ENCODE assay signal across 17 cellular contexts in genomic region chr2:128394004-128394730, GRCh38.
DNase-seq lines count a peak whose midpoint lies in the region; ATAC-seq and TF ChIP-seq lines count a peak whose summit lies in the region.
"Had no signal": no experiment of that assay in that cellular context is flagged by ENCODE, and none has a peak within 500 bp of the region (broad histone marks: within the 10 kb centered on the region; RNA-seq: fewer than 3 reads in every experiment).

No MANE protein-coding gene starts in this region.

- ATAC-seq in sciatic nerve = no peak

- in situ Hi-C loops in G401 (cut with HindIII; ENCODE audit: low sequenced_read_pairs) = no loop called here

- peaks cover 7% of the 10 kb centered on the region for H3K9me3 Mint-ChIP-seq in endodermal cell
- H3K9me3 Mint-ChIP-seq: CD8-positive, alpha-beta memory T cell had no signal

- H3K4me1 ChIP-seq in endodermal cell (ENCODE audit: control insufficient read depth, insufficient read depth, low read length) = peaks cover 2% of the 10 kb centered on the region
- H3K4me1 ChIP-seq in esophagus squamous epithelium = peaks cover 8 to 53% (median 20%) of the 10 kb centered on the region in 3 donors

- TF ChIP-seq CTCF in endodermal cell (conservative IDR thresholded peaks at IDR 0.05) (no peak), esophagus squamous epithelium (IDR thresholded peaks at IDR 0.05) (no peak)

- H3K4me3 ChIP-seq in SK-N-MC (no peak overlapping the region), endodermal cell (ENCODE audit: low read length) (no peak overlapping the region), esophagus squamous epithelium (no peak overlapping the region)

- H3K36me3 ChIP-seq in SK-N-MC (ENCODE audit: insufficient read depth, low read length) = no peaks in the 10 kb centered on the region
- no peaks in the 10 kb centered on the region for H3K36me3 ChIP-seq in endodermal cell (ENCODE audit: control insufficient read depth, insufficient read depth, low read length)
- H3K36me3 ChIP-seq in esophagus squamous epithelium = no peaks in the 10 kb centered on the region

- H3K9ac ChIP-seq in SK-N-MC (ENCODE audit: insufficient read length) (no peak overlapping the region), endodermal cell (ENCODE audit: extremely low read depth, low read length, poor library complexity, severe bottlenecking) (no peak overlapping the region)

- no peaks in the 10 kb centered on the region for H3K36me3 Mint-ChIP-seq in endodermal cell (ENCODE audit: low read depth)
- H3K36me3 Mint-ChIP-seq: CD8-positive, alpha-beta memory T cell had no signal

- no peak overlapping the region for H3K4me3 Mint-ChIP-seq in endodermal cell
- H3K4me3 Mint-ChIP-seq: CD8-positive, alpha-beta memory T cell had no signal

- H3K27ac Mint-ChIP-seq in endodermal cell = no peak overlapping the region

- 82% methylated on average over 11 of the region's 11 CpGs for WGBS in endodermal cell (ENCODE audit: insufficient coverage in 1 of 2, insufficient read length in 1 of 2), 2 experiments
- 68 to 82% methylated on average over 8 to 10 of the region's 11 CpGs for WGBS in esophagus squamous epithelium, 2 donors

- peaks cover 3% of the 10 kb centered on the region for H3K27me3 Mint-ChIP-seq in endodermal cell (ENCODE audit: insufficient read depth)

- H3K4me1 Mint-ChIP-seq in endodermal cell = peaks cover 28% of the 10 kb centered on the region
- H3K4me1 Mint-ChIP-seq: CD8-positive, alpha-beta memory T cell had no signal

- intact Hi-C loops in sciatic nerve (cut with DNase I) (no loop called here), esophagus squamous epithelium (cut with DNase I) (no loop called here)

- no peak for TF ChIP-seq POLR2A in esophagus squamous epithelium (IDR thresholded peaks at IDR 0.05)

- DNase-seq in G401 (ENCODE audit: low spot score) = peak; percentile 84
- no peak for DNase-seq in SK-N-MC (ENCODE audit: low read depth, low spot score)
- peak; percentile 37 for DNase-seq in endodermal cell
- DNase-seq in sciatic nerve (ENCODE audit: low spot score) = peak; percentile 27
- DNase-seq in activated gamma-delta T cell treated with Interleukin-2 at 50 U/mL for 16 hours = no peak
- no peak for DNase-seq in HuH-7 (ENCODE audit: low spot score)
- DNase-seq in esophagus squamous epithelium (lab: John Stamatoyannopoulos, UW) = no peak
- DNase-seq: ACHN, DND-41, GF-D8, Karpas-422, NCI-H1105 treated with DMSO at 0.1 percent for 48 hours, NCI-H187 treated with DMSO at 0.1 percent for 48 hours, NCI-H2171 treated with DMSO at 0.1 percent for 48 hours, NCI-H510A treated with DMSO at 0.1 percent for 48 hours, SHP77 treated with DMSO at 0.1 percent for 48 hours had no signal

- no peaks in the 10 kb centered on the region for H3K9me3 ChIP-seq in SK-N-MC (ENCODE audit: low read depth, low read length)
- H3K9me3 ChIP-seq in endodermal cell (ENCODE audit: control insufficient read depth, low read length) = peaks cover 12% of the 10 kb centered on the region
- no peaks in the 10 kb centered on the region for H3K9me3 ChIP-seq in esophagus squamous epithelium

- H3K27me3 ChIP-seq in endodermal cell (ENCODE audit: control insufficient read depth, insufficient read depth, low read length, poor library complexity, severe bottlenecking) (no peaks in the 10 kb centered on the region), esophagus squamous epithelium (no peaks in the 10 kb centered on the region)

- H3K27ac ChIP-seq in SK-N-MC (0 out of 2 replicates have a peak overlapping the region, but pooled peaks have one; percentile 16), endodermal cell (ENCODE audit: low read depth, low read length) (no peak overlapping the region), esophagus squamous epithelium (peak overlapping the region in 1 of 4 donors; percentile 42)

Comparison
In these comparisons a context has a peak if more than half of its experiments do, and no peak if none do; other contexts are left out.
1. DNase-seq: peak in G401 (single experiment), endodermal cell (single experiment) and sciatic nerve (single experiment); none in SK-N-MC (single experiment), activated gamma-delta T cell treated with Interleukin-2 at 50 U/mL for 16 hours (single experiment), HuH-7 (single experiment) and esophagus squamous epithelium (single experiment).